30 cellular contexts compared by ENCODE assay signal in the genomic region with DNA sequence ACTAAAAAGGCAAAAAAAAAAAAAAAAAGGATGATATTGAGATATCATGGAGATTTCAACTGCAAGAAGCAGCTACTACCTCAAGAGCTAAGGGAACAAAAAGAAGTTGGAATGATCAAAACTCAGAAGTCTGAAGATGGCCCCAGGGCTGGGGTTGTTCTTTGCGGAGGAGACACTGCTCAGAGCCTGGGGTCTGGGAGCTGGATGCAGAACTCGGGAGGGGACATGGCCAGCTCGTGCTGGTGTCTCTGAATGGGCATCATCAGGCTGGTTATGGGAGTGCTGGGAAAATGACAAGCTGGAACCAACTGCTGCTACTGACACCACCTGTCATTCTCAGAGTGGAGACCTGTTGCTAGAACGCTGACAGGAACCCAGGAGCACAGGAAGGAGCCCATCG. TPM values are rescaled to one million over a fixed set of nuclear protein-coding genes. Genes with fewer than 3 reads are reported as not detected.
A peak's percentile ranks its signal among the peaks of the same experiment; 100 is the strongest.
DNase-seq lines count a peak whose midpoint lies in the region; ATAC-seq and TF ChIP-seq lines count a peak whose summit lies in the region.
"Had no signal": no experiment of that assay in that cellular context is flagged by ENCODE, and none has a peak within 500 bp of the region (broad histone marks: within the 10 kb centered on the region; RNA-seq: fewer than 3 reads in every experiment).

No MANE protein-coding gene starts in this region.

- peaks cover 3% of the 10 kb centered on the region; the same call in 1 of the 2 replicates for H3K9me2 ChIP-seq in GM23338 (ENCODE audit: insufficient read depth)

- no peak overlapping the region for H3K9ac ChIP-seq in neural progenitor cell
- H3K9ac ChIP-seq: BLaER1 had no signal

- no peaks in the 10 kb centered on the region for H3K36me3 ChIP-seq in GM23338 (ENCODE audit: insufficient read depth)
- H3K36me3 ChIP-seq in neural progenitor cell = no peaks in the 10 kb centered on the region
- no peaks in the 10 kb centered on the region for H3K36me3 ChIP-seq in prostate gland
- H3K36me3 ChIP-seq: BLaER1, gastrocnemius medialis, WERI-Rb-1 had no signal

- peaks cover 52% of the 10 kb centered on the region for H3K27me3 Mint-ChIP-seq in activated T-cell treated with anti-CD3 and anti-CD28 coated beads, Interleukin-2, amount 50 U/mL, for 4 hours (ENCODE audit: low read depth)
- H3K27me3 Mint-ChIP-seq in GM23338 (ENCODE audit: insufficient read depth, low read depth, poor library complexity) (peaks cover 32% of the 10 kb centered on the region), neural progenitor cell (ENCODE audit: insufficient read depth, low read depth) (peaks cover 43% of the 10 kb centered on the region), progenitor cell of endocrine pancreas (peaks cover 84% of the 10 kb centered on the region)

- no peaks in the 10 kb centered on the region for H3K9me3 ChIP-seq in neural progenitor cell (ENCODE audit: low read depth)
- H3K9me3 ChIP-seq in prostate gland = no peaks in the 10 kb centered on the region
- H3K9me3 ChIP-seq: BLaER1, gastrocnemius medialis had no signal

- H3K4me1 ChIP-seq in GM23338 (ENCODE audit: insufficient read depth) = peaks cover 21% of the 10 kb centered on the region
- peaks cover 34% of the 10 kb centered on the region for H3K4me1 ChIP-seq in neural progenitor cell
- no peaks in the 10 kb centered on the region for H3K4me1 ChIP-seq in prostate gland (replicated peaks)

- WGBS in prostate gland = 17% methylated on average over 5 of the region's 5 CpGs

- no peak for TF ChIP-seq POLR2A in prostate gland (IDR thresholded peaks at IDR 0.05)

- TF ChIP-seq CTCF in GM23338 (conservative IDR thresholded peaks at IDR 0.05; ENCODE audit: low read depth in 2 of 2) = no peak
- no peak for TF ChIP-seq CTCF in neural progenitor cell (IDR thresholded peaks at IDR 0.05)
- TF ChIP-seq CTCF in prostate gland (IDR thresholded peaks at IDR 0.05) = no peak
- TF ChIP-seq CTCF in progenitor cell of endocrine pancreas (IDR thresholded peaks at IDR 0.05; ENCODE audit: unreplicated experiment) = no peak

- DNase-seq in activated T-cell treated with anti-CD3 and anti-CD28 coated beads, Interleukin-2, amount 50 U/mL, for 4 hours = no peak
- DNase-seq in activated T-cell treated with anti-CD3 and anti-CD28 coated beads for 4 hours (no peak), GM23338 (ENCODE audit: low spot score) (no peak), NCI-H69 (lab: John Stamatoyannopoulos, UW) (peak; percentile 21), neural progenitor cell (ENCODE audit: low spot score) (no peak), prostate gland (ENCODE audit: low spot score) (no peak), progenitor cell of endocrine pancreas (ENCODE audit: low spot score, unreplicated experiment) (no peak)
- DNase-seq: activated CD4-positive, alpha-beta T cell treated with anti-CD3 and anti-CD28 coated beads, Interleukin-2, amount 10 ng/mL, durations not matched to agents 7 days and 5 days; activated T-cell treated with anti-CD3 and anti-CD28 coated beads, Interleukin-2, amount 50 U/mL, for 72 hours; amniotic stem cell; COR-L47; DMS79 treated with DMSO at 0.1 percent for 48 hours; gastrocnemius medialis; GOT3; NCI-H1092; NCI-H187; NCI-H2171 treated with DMSO at 0.1 percent for 48 hours; NCI-H510A; stimulated activated naive CD8-positive, alpha-beta T cell treated with anti-CD3 and anti-CD28 coated beads, Interleukin-15, Interleukin-2, amounts not matched to agents 100 U/mL and 50 U/mL, for 24 hours; T1000; WERI-Rb-1 had no signal

- peaks cover 61% of the 10 kb centered on the region for H3K27me3 ChIP-seq in GM23338 (ENCODE audit: insufficient read depth)
- H3K27me3 ChIP-seq in neural progenitor cell = peaks cover 90% of the 10 kb centered on the region
- no peaks in the 10 kb centered on the region for H3K27me3 ChIP-seq in prostate gland (replicated peaks; ENCODE audit: insufficient read depth)

- H3K36me3 Mint-ChIP-seq in activated T-cell treated with anti-CD3 and anti-CD28 coated beads, Interleukin-2, amount 50 U/mL, for 4 hours (ENCODE audit: insufficient read depth) = no peaks in the 10 kb centered on the region
- no peaks in the 10 kb centered on the region for H3K36me3 Mint-ChIP-seq in GM23338 (ENCODE audit: low read depth)
- H3K36me3 Mint-ChIP-seq in neural progenitor cell = no peaks in the 10 kb centered on the region
- no peaks in the 10 kb centered on the region for H3K36me3 Mint-ChIP-seq in progenitor cell of endocrine pancreas (ENCODE audit: insufficient read depth)
- H3K36me3 Mint-ChIP-seq: brain had no signal

- H3K4me2 ChIP-seq in GM23338 = 0 out of 2 replicates have a peak overlapping the region, but pooled peaks have one; percentile 92
- peak overlapping the region; percentile 20 for H3K4me2 ChIP-seq in neural progenitor cell

- H3F3A ChIP-seq in GM23338 (replicated peaks; ENCODE audit: low read depth) = peaks cover 5% of the 10 kb centered on the region; the same call in 1 of the 2 replicates
- peaks cover 39% of the 10 kb centered on the region for H3F3A ChIP-seq in neural progenitor cell (ENCODE audit: low read depth)

- no peaks in the 10 kb centered on the region for H3K9me3 Mint-ChIP-seq in activated T-cell treated with anti-CD3 and anti-CD28 coated beads, Interleukin-2, amount 50 U/mL, for 4 hours
- no peaks in the 10 kb centered on the region for H3K9me3 Mint-ChIP-seq in GM23338
- H3K9me3 Mint-ChIP-seq in neural progenitor cell = peaks cover 5% of the 10 kb centered on the region
- H3K9me3 Mint-ChIP-seq in progenitor cell of endocrine pancreas (ENCODE audit: low read depth) = no peaks in the 10 kb centered on the region
- H3K9me3 Mint-ChIP-seq: activated CD4-positive, alpha-beta T cell treated with anti-CD3 and anti-CD28 coated beads, Interleukin-2, amount 10 ng/mL, durations not matched to agents 7 days and 5 days; activated T-cell treated with anti-CD3 and anti-CD28 coated beads, Interleukin-2, amount 50 U/mL, for 72 hours had no signal

- H3K79me2 ChIP-seq in GM23338 (replicated peaks; ENCODE audit: insufficient read depth) (no peaks in the 10 kb centered on the region), neural progenitor cell (ENCODE audit: low read depth) (no peaks in the 10 kb centered on the region)

- no peak for ATAC-seq in activated T-cell treated with anti-CD3 and anti-CD28 coated beads, Interleukin-2, amount 50 U/mL, for 4 hours
- no peak for ATAC-seq in GM23338
- ATAC-seq in HG02571 (IDR thresholded peaks at IDR 0.05; ENCODE audit: unreplicated experiment) = no peak
- ATAC-seq: stimulated activated naive CD8-positive, alpha-beta T cell treated with anti-CD3 and anti-CD28 coated beads, Interleukin-15, Interleukin-2, amounts not matched to agents 100 U/mL and 50 U/mL, for 24 hours had no signal

- H4K20me1 ChIP-seq in GM23338 (replicated peaks; ENCODE audit: insufficient read depth) (peaks cover 5% of the 10 kb centered on the region), neural progenitor cell (ENCODE audit: low read depth) (peaks cover 10% of the 10 kb centered on the region)

- H3K4me3 ChIP-seq in GM23338 = no peak overlapping the region
- H3K4me3 ChIP-seq in neural progenitor cell = no peak overlapping the region
- no peak overlapping the region for H3K4me3 ChIP-seq in prostate gland

- intact Hi-C loops in prostate gland (cut with DNase I) = no loop called here

- H3K27ac Mint-ChIP-seq in GM23338 = no peak overlapping the region
- no peak overlapping the region for H3K27ac Mint-ChIP-seq in neural progenitor cell
- H3K27ac Mint-ChIP-seq in progenitor cell of endocrine pancreas = no peak overlapping the region
- H3K27ac Mint-ChIP-seq: activated CD4-positive, alpha-beta T cell treated with anti-CD3 and anti-CD28 coated beads, Interleukin-2, amount 10 ng/mL, durations not matched to agents 7 days and 5 days; brain; IgD-negative memory B cell had no signal

- H3K27ac ChIP-seq in GM23338 (ENCODE audit: low read depth) (no peak overlapping the region), neural progenitor cell (no peak overlapping the region), prostate gland (no peak overlapping the region)
- H3K27ac ChIP-seq: BLaER1, gastrocnemius medialis, WERI-Rb-1 had no signal

- H2AFZ ChIP-seq in GM23338 (no peak overlapping the region), neural progenitor cell (replicated peaks) (no peak overlapping the region)

- H3K4me1 Mint-ChIP-seq in activated T-cell treated with anti-CD3 and anti-CD28 coated beads, Interleukin-2, amount 50 U/mL, for 4 hours (ENCODE audit: low read depth) = peaks cover 19% of the 10 kb centered on the region
- H3K4me1 Mint-ChIP-seq in GM23338 (peaks cover 28% of the 10 kb centered on the region), neural progenitor cell (peaks cover 34% of the 10 kb centered on the region), progenitor cell of endocrine pancreas (ENCODE audit: low read depth) (peaks cover 5% of the 10 kb centered on the region)

- peak overlapping the region; percentile 24 for H3K4me3 Mint-ChIP-seq in activated T-cell treated with anti-CD3 and anti-CD28 coated beads, Interleukin-2, amount 50 U/mL, for 4 hours
- H3K4me3 Mint-ChIP-seq in GM23338 (no peak overlapping the region), neural progenitor cell (no peak overlapping the region), progenitor cell of endocrine pancreas (ENCODE audit: low read depth) (no peak overlapping the region)

TF ChIP-seq in GM23338, 12 proteins besides CTCF, POLR2A, EP300 and RAD21 (continues in another document):
- TF ChIP-seq ZNF114 (CRISPR knock-in tag; IDR thresholded peaks at IDR 0.05) = no peak

RNA-seq across cellular contexts. Expression of a gene that starts 14.2 kb away (rescaled TPM):
- not detected for total RNA-seq in activated T-cell treated with anti-CD3 and anti-CD28 coated beads, Interleukin-2, amount 50 U/mL, for 4 hours
- not detected in 2 replicates for total RNA-seq in GM23338 (2014; rRNA removed; shearing (Covaris generic))
- polyA plus RNA-seq in GM23338 (2016; fragmentation: Nextera tagmentation; extraction: Ambion mirVana) = not detected in 2 replicates
- total RNA-seq in neural progenitor cell (ENCODE audit: low replicate concordance) = not detected in 2 replicates
- not detected for total RNA-seq in prostate gland
- total RNA-seq in progenitor cell of endocrine pancreas = not detected in 2 replicates
- total RNA-seq: activated CD4-positive, alpha-beta T cell treated with anti-CD3 and anti-CD28 coated beads, Interleukin-2, amount 10 ng/mL, durations not matched to agents 7 days and 5 days; HT-29; kidney epithelial cell; myocyte; temporal lobe had no signal
- polyA plus RNA-seq: AG04450, IgD-negative memory B cell had no signal

RNA-seq across cellular contexts. Expression of a gene that starts 22.1 kb away (rescaled TPM):
- 10 to 100 TPM; 91.0 to 92.4 (median 92.2) TPM for total RNA-seq in activated T-cell treated with anti-CD3 and anti-CD28 coated beads, Interleukin-2, amount 50 U/mL, for 4 hours
- 107 and 109 TPM in 2 replicates for total RNA-seq in GM23338 (2014; rRNA removed; shearing (Covaris generic))
- polyA plus RNA-seq in GM23338 (2016; fragmentation: Nextera tagmentation; extraction: Ambion mirVana) = 60.3 and 73.3 TPM in 2 replicates
- total RNA-seq in neural progenitor cell (ENCODE audit: low replicate concordance) (127 and 187 TPM in 2 replicates), prostate gland (10 to 100 TPM; 13.6 to 17.3 TPM), progenitor cell of endocrine pancreas (51.3 and 54.3 TPM in 2 replicates)

RNA-seq across cellular contexts. Expression of a gene that starts 45.0 kb away (rescaled TPM):
- 100 to 1,000 TPM; 665 to 738 (median 720) TPM for total RNA-seq in activated T-cell treated with anti-CD3 and anti-CD28 coated beads, Interleukin-2, amount 50 U/mL, for 4 hours
- 666 and 697 TPM in 2 replicates for total RNA-seq in GM23338 (2014; rRNA removed; shearing (Covaris generic))
- polyA plus RNA-seq in GM23338 (2016; fragmentation: Nextera tagmentation; extraction: Ambion mirVana) = 386 and 433 TPM in 2 replicates
- total RNA-seq in neural progenitor cell (ENCODE audit: low replicate concordance) (841 and 1,764 TPM in 2 replicates), prostate gland (100 to 1,000 TPM; 291 to 402 TPM), progenitor cell of endocrine pancreas (498 and 504 TPM in 2 replicates)
